In genomic region chr18:10482985-10483949, GRCh38 we compare ENCODE assay signal across 1 cellular context.
TF ChIP-seq lines count a peak whose summit lies in the region.

No MANE protein-coding gene starts in this region.

TF ChIP-seq in GM12878, 131 proteins besides CTCF, POLR2A, EP300 and RAD21 (continued from another document and continues in another):
- TF ChIP-seq ZBTB33 (IDR thresholded peaks at IDR 0.05) (no peak), CREB1 (IDR thresholded peaks at IDR 0.05; ENCODE audit: low read depth) (peak; percentile 51; the same call in 1 of the 2 replicates), HDAC2 (IDR thresholded peaks at IDR 0.05) (no peak), EGR1 (IDR thresholded peaks at IDR 0.05; ENCODE audit: borderline replicate concordance in 1 of 2, low read depth in 2 of 2, low read length in 2 of 2) (no peak), BRCA1 (IDR thresholded peaks at IDR 0.05; ENCODE audit: low read depth, low read length) (no peak), EZH2 (IDR thresholded peaks at IDR 0.05; ENCODE audit: borderline replicate concordance, control insufficient read depth, low read depth, low read length) (no peak), YY1 (IDR thresholded peaks at IDR 0.05; ENCODE audit: low read depth, low read length) (peak; percentile 66), ESRRA (IDR thresholded peaks at IDR 0.05; ENCODE audit: low read length) (no peak), ZNF622 (IDR thresholded peaks at IDR 0.05) (no peak), BACH1 (IDR thresholded peaks at IDR 0.05; ENCODE audit: borderline replicate concordance) (peak; percentile 69; the same call in 1 of the 2 replicates), IKZF1 (conservative IDR thresholded peaks at IDR 0.05) (peak; percentile 60), MXI1 (IDR thresholded peaks at IDR 0.05; ENCODE audit: low read depth, low read length) (peak; percentile 67), E2F4 (IDR thresholded peaks at IDR 0.05; ENCODE audit: low read depth, low read length) (no peak), JUND (IDR thresholded peaks at IDR 0.05; ENCODE audit: low read depth, low read length) (no peak), SIX5 (IDR thresholded peaks at IDR 0.05; ENCODE audit: low read depth, low read length, severe bottlenecking) (no peak), MTA2 (IDR thresholded peaks at IDR 0.05; ENCODE audit: low read depth) (peak; percentile 92), RBBP5 (conservative IDR thresholded peaks at IDR 0.05) (no peak), SP1 (IDR thresholded peaks at IDR 0.05; ENCODE audit: low read depth, low read length) (no peak), CBFB (IDR thresholded peaks at IDR 0.05; ENCODE audit: low read depth) (no peak), BCLAF1 (IDR thresholded peaks at IDR 0.05) (no peak), PBX3 (IDR thresholded peaks at IDR 0.05; ENCODE audit: insufficient replicate concordance, low read depth, low read length) (no peak), CEBPZ (IDR thresholded peaks at IDR 0.05; ENCODE audit: low read depth, low read length) (no peak), CEBPB (IDR thresholded peaks at IDR 0.05; ENCODE audit: borderline replicate concordance in 1 of 2, low read depth in 2 of 2, low read length in 2 of 2) (0 out of 4 replicates have a peak, but pooled peaks of 1 of the 2 experiments have one; percentile 32), RELA (IDR thresholded peaks at IDR 0.05; ENCODE audit: borderline replicate concordance, partially characterized antibody) (no peak), ZZZ3 (IDR thresholded peaks at IDR 0.05; ENCODE audit: control insufficient read depth, insufficient read length, low read depth) (no peak), ZNF207 (IDR thresholded peaks at IDR 0.05; ENCODE audit: borderline replicate concordance) (no peak), SMAD1 (IDR thresholded peaks at IDR 0.05; ENCODE audit: low read depth, partially characterized antibody) (no peak), MEF2A (IDR thresholded peaks at IDR 0.05; ENCODE audit: insufficient read depth, low read depth, low read length) (no peak), E4F1 (IDR thresholded peaks at IDR 0.05; ENCODE audit: borderline replicate concordance, partially characterized antibody) (no peak), FOS (IDR thresholded peaks at IDR 0.05; ENCODE audit: borderline replicate concordance, extremely low read depth, insufficient read length) (no peak), ZNF24 (IDR thresholded peaks at IDR 0.05) (no peak), RFX5 (IDR thresholded peaks at IDR 0.05; ENCODE audit: low read depth, low read length) (no peak), FOXK2 (IDR thresholded peaks at IDR 0.05) (no peak), PAX8 (IDR thresholded peaks at IDR 0.05) (no peak), ZNF592 (IDR thresholded peaks at IDR 0.05) (0 out of 2 replicates have a peak, but pooled peaks have one; percentile 12), CHD2 (IDR thresholded peaks at IDR 0.05; ENCODE audit: borderline replicate concordance, low read depth, low read length) (no peak; the same call in 1 of the 2 replicates), MAX (IDR thresholded peaks at IDR 0.05; ENCODE audit: low read depth, low read length) (no peak), JUNB (IDR thresholded peaks at IDR 0.05) (0 out of 2 replicates have a peak, but pooled peaks have one; percentile 26), MEF2B (IDR thresholded peaks at IDR 0.05; ENCODE audit: partially characterized antibody, poor library complexity, severe bottlenecking) (peak; percentile 72), ZBED1 (IDR thresholded peaks at IDR 0.05; ENCODE audit: borderline replicate concordance) (no peak), RUNX3 (IDR thresholded peaks at IDR 0.05; ENCODE audit: low read length) (peak; percentile 65; the same call in 1 of the 2 replicates), IKZF2 (IDR thresholded peaks at IDR 0.05) (peak; percentile 14 to 28; a peak in 1 of 4 replicates), STAT3 (IDR thresholded peaks at IDR 0.05; ENCODE audit: low read depth, low read length) (no peak), KAT2A (conservative IDR thresholded peaks at IDR 0.05; ENCODE audit: control insufficient read depth, low read depth, low read length) (no peak), TCF12 (IDR thresholded peaks at IDR 0.05; ENCODE audit: low read depth, low read length) (peak; percentile 66; the same call in 1 of the 2 replicates), STAT1 (conservative IDR thresholded peaks at IDR 0.05) (no peak)
